In the genomic region with DNA sequence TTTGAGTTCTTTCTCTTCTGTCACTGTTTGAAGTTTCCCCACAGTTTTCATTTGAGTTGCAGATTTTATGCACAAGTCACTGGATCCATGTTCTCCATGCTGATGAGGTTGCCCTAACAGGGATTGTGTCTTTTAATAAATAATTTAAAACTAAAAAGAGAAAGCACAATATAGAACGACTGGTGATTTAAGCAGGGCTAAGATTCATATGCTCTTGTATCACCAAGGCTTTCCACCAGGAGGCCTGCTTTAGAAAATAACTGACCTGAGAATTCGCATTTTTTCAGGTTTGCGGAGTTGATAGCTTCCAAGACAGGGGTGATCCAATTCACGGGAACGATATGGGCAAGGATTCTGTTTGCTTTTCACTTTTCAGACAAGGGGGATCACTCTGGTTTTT, we compare ENCODE assay signal across 1 cellular context.
TF ChIP-seq lines count a peak whose summit lies in the region.

No MANE protein-coding gene starts in this region.

TF ChIP-seq in WTC11, 78 proteins besides CTCF, POLR2A, EP300 and RAD21 (continued from another document):
- TF ChIP-seq, protein P1, sequence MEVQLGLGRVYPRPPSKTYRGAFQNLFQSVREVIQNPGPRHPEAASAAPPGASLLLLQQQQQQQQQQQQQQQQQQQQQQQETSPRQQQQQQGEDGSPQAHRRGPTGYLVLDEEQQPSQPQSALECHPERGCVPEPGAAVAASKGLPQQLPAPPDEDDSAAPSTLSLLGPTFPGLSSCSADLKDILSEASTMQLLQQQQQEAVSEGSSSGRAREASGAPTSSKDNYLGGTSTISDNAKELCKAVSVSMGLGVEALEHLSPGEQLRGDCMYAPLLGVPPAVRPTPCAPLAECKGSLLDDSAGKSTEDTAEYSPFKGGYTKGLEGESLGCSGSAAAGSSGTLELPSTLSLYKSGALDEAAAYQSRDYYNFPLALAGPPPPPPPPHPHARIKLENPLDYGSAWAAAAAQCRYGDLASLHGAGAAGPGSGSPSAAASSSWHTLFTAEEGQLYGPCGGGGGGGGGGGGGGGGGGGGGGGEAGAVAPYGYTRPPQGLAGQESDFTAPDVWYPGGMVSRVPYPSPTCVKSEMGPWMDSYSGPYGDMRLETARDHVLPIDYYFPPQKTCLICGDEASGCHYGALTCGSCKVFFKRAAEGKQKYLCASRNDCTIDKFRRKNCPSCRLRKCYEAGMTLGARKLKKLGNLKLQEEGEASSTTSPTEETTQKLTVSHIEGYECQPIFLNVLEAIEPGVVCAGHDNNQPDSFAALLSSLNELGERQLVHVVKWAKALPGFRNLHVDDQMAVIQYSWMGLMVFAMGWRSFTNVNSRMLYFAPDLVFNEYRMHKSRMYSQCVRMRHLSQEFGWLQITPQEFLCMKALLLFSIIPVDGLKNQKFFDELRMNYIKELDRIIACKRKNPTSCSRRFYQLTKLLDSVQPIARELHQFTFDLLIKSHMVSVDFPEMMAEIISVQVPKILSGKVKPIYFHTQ (CRISPR knock-in tag; IDR thresholded peaks at IDR 0.05): no peak
- TF ChIP-seq SMAD4 (CRISPR knock-in tag; IDR thresholded peaks at IDR 0.05) (no peak), FOXJ3 (CRISPR knock-in tag; IDR thresholded peaks at IDR 0.05; ENCODE audit: borderline replicate concordance) (no peak)
- TF ChIP-seq, protein P2, sequence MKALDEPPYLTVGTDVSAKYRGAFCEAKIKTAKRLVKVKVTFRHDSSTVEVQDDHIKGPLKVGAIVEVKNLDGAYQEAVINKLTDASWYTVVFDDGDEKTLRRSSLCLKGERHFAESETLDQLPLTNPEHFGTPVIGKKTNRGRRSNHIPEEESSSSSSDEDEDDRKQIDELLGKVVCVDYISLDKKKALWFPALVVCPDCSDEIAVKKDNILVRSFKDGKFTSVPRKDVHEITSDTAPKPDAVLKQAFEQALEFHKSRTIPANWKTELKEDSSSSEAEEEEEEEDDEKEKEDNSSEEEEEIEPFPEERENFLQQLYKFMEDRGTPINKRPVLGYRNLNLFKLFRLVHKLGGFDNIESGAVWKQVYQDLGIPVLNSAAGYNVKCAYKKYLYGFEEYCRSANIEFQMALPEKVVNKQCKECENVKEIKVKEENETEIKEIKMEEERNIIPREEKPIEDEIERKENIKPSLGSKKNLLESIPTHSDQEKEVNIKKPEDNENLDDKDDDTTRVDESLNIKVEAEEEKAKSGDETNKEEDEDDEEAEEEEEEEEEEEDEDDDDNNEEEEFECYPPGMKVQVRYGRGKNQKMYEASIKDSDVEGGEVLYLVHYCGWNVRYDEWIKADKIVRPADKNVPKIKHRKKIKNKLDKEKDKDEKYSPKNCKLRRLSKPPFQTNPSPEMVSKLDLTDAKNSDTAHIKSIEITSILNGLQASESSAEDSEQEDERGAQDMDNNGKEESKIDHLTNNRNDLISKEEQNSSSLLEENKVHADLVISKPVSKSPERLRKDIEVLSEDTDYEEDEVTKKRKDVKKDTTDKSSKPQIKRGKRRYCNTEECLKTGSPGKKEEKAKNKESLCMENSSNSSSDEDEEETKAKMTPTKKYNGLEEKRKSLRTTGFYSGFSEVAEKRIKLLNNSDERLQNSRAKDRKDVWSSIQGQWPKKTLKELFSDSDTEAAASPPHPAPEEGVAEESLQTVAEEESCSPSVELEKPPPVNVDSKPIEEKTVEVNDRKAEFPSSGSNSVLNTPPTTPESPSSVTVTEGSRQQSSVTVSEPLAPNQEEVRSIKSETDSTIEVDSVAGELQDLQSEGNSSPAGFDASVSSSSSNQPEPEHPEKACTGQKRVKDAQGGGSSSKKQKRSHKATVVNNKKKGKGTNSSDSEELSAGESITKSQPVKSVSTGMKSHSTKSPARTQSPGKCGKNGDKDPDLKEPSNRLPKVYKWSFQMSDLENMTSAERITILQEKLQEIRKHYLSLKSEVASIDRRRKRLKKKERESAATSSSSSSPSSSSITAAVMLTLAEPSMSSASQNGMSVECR (CRISPR knock-in tag; IDR thresholded peaks at IDR 0.05; ENCODE audit: borderline replicate concordance): no peak
